ENCODE assay signal across 19 cellular contexts in the genomic region with DNA sequence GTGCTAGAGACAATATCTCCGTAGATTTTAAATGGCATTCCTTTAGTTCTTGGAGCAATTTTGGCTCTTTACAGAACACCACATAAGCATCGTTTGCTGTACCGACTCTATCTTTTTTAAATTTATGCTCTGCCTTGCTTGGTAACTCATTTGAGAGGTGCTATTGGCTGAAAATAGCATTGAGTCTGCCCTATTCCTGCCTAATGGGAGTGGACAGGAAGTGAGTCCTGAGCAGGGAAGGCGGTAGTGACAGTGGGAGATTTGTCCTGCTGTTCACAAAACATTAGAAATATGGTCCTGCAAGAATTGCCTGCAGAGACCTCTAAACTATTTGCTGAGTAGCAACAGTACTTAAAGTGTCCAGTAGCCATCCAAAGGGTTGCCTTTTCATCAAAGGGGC.
"Had no signal": no experiment of that assay in that cellular context is flagged by ENCODE, and none has a peak within 500 bp of the region (broad histone marks: within the 10 kb centered on the region; RNA-seq: fewer than 3 reads in every experiment).

No MANE protein-coding gene starts in this region.

- DNase-seq: activated CD4-positive, alpha-beta T cell treated with anti-CD3 and anti-CD28 coated beads for 4 hours; activated CD8-positive, alpha-beta memory T cell treated with anti-CD3 and anti-CD28 coated beads, Interleukin-2, amount 50 U/mL, for 4 hours; activated CD8-positive, alpha-beta T cell treated with anti-CD3 and anti-CD28 coated beads for 36 hours; activated naive CD4-positive, alpha-beta T cell treated with anti-CD3 and anti-CD28 coated beads, Interleukin-2, amount 50 U/mL, for 16 hours; activated naive CD8-positive, alpha-beta T cell treated with anti-CD3 and anti-CD28 coated beads, Interleukin-2, amount 10 ng/mL, durations not matched to agents 7 days and 5 days; activated T-cell treated with anti-CD3 and anti-CD28 coated beads, Interleukin-2, amount 50 U/mL, for 1 hour; adrenal gland; anterior cingulate cortex; caudate nucleus; MM.1S; NCI-H1105; NCI-H1436 treated with DMSO at 0.1 percent for 48 hours; NCI-H187; NCI-H2081; NCI-H524; SHP77 treated with DMSO at 0.1 percent for 48 hours had no signal

- H3K4me3 ChIP-seq: adrenal gland, breast epithelium had no signal

- H3K4me1 ChIP-seq: adrenal gland, breast epithelium had no signal

- H3K36me3 ChIP-seq: adrenal gland, breast epithelium had no signal

- FAIRE-seq: RCC 7860 had no signal

- ATAC-seq: activated CD4-positive, CD25-positive, alpha-beta regulatory T cell treated with anti-CD3 and anti-CD28 coated beads, Interleukin-2, amount 50 U/mL, for 24 hours; activated CD8-positive, alpha-beta T cell treated with anti-CD3 and anti-CD28 coated beads for 36 hours had no signal

- H3K9me3 ChIP-seq: adrenal gland, breast epithelium had no signal

- H3K27me3 ChIP-seq: adrenal gland, breast epithelium had no signal

- H3K27ac ChIP-seq: adrenal gland, breast epithelium had no signal
